Comparison of ENCODE assay signal across 2 cellular contexts in genomic region chr5:442335-443238, GRCh38.
TF ChIP-seq lines count a peak whose summit lies in the region.

TSS of gene EXOC3 (plus strand) at chr5:443176. CDS start at chr5:446206, 3,030 bp downstream.

TF ChIP-seq in IMR-90, 13 proteins besides CTCF, POLR2A, EP300 and RAD21 (continued from another document):
- no peak for TF ChIP-seq FOS (IDR thresholded peaks at IDR 0.05; ENCODE audit: low read depth, low read length)
- TF ChIP-seq ELK1 (IDR thresholded peaks at IDR 0.05; ENCODE audit: borderline replicate concordance, low read depth, low read length): 0 out of 2 replicates have a peak, but pooled peaks have one; percentile 68
- peak; percentile 52; the same call in 1 of the 2 replicates for TF ChIP-seq MAZ (IDR thresholded peaks at IDR 0.05; ENCODE audit: borderline replicate concordance, low read depth, low read length)
- TF ChIP-seq NFE2L2 (IDR thresholded peaks at IDR 0.05; ENCODE audit: low read depth, low read length): 0 out of 2 replicates have a peak, but pooled peaks have one; percentile 6
TF ChIP-seq in IMR-90: peak in this region for 4.

TF ChIP-seq in neural cell, 6 proteins besides CTCF, POLR2A, EP300 and RAD21 (continued from another document):
- TF ChIP-seq REST (IDR thresholded peaks at IDR 0.05; ENCODE audit: borderline replicate concordance): no peak
